ENCODE assay signal across 31 cellular contexts in the genomic region with DNA sequence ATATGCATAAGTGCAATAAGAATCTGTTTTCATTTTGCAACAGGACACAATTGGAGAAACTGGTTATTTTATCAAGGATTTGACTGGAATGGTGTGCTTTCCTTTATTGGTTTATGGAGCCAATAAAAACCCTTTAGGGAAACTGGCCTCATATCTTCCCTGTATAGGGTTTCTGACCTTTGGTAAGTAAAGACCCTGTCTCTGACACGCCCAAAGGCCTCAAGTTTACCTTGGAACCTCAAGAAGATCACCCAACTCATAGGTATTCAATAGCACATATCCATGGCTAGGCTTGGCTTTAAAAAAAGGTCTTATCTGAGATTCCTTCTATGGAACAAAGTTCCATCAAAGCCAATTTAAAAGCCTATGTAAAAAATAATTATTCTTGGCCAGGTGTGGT. TPM values are rescaled to one million over a fixed set of nuclear protein-coding genes. Genes with fewer than 3 reads are reported as not detected.
"Had no signal": no experiment of that assay in that cellular context is flagged by ENCODE, and none has a peak within 500 bp of the region (broad histone marks: within the 10 kb centered on the region; RNA-seq: fewer than 3 reads in every experiment).

No MANE protein-coding gene starts in this region.

- H3K27ac ChIP-seq: neural progenitor cell, ovary, parathyroid adenoma, psoas muscle, right lobe of liver, sigmoid colon, spleen, suprapubic skin, testis, tibial artery, upper lobe of left lung, vagina had no signal

- H3K4me1 Mint-ChIP-seq: natural killer cell had no signal

- ATAC-seq: natural killer cell; psoas muscle; right cardiac atrium; right lobe of liver; stimulated activated memory B cell treated with anti-CD40 and anti-IgM and Interleukin-4, amounts not matched to agents 10 μg/mL and 1 μg/mL and 100 μg/mL, for 72 hours; stimulated activated naive CD8-positive, alpha-beta T cell treated with anti-CD3 and anti-CD28 coated beads, Interleukin-15, amount 100 ng/mL, for 72 hours; stimulated activated naive CD8-positive, alpha-beta T cell treated with anti-CD3 and anti-CD28 coated beads, Interleukin-15, Interleukin-2, amounts not matched to agents 100 U/mL and 50 U/mL, for 24 hours had no signal

- H3K27ac Mint-ChIP-seq: natural killer cell; nephron; neural progenitor cell; progenitor cell of endocrine pancreas; stimulated activated memory B cell treated with anti-CD40 and anti-IgM and Interleukin-4, amounts not matched to agents 10 μg/mL and 1 μg/mL and 100 μg/mL, for 72 hours; stimulated activated naive CD8-positive, alpha-beta T cell treated with anti-CD3 and anti-CD28 coated beads, Interleukin-15, amount 100 ng/mL, for 72 hours had no signal

- H3K4me3 Mint-ChIP-seq: natural killer cell; nephron; neural progenitor cell; stimulated activated memory B cell treated with anti-CD40 and anti-IgM and Interleukin-4, amounts not matched to agents 10 μg/mL and 1 μg/mL and 100 μg/mL, for 72 hours; stimulated activated naive CD8-positive, alpha-beta T cell treated with anti-CD3 and anti-CD28 coated beads, Interleukin-15, amount 100 ng/mL, for 72 hours had no signal

- H3K9me3 ChIP-seq: ovary, psoas muscle, right lobe of liver, sigmoid colon, suprapubic skin, testis, tibial artery, upper lobe of left lung, vagina had no signal

- H3K9me3 Mint-ChIP-seq: natural killer cell had no signal

- DNase-seq: natural killer cell; occipital lobe; psoas muscle; right cardiac atrium; right lobe of liver; sigmoid colon; spleen; stimulated activated CD4-positive, alpha-beta T cell treated with anti-CD3 and anti-CD28 coated beads, Interleukin-12 subunit alpha, Interleukin-12 subunit beta, amount 100 ng/mL, for 4 hours; stimulated activated CD4-positive, alpha-beta T cell treated with anti-CD3 and anti-CD28 coated beads, Interleukin-1b, Interleukin-23, amount 100 ng/mL, for 48 hours; stimulated activated CD4-positive, alpha-beta T cell treated with anti-CD3 and anti-CD28 coated beads, Interleukin-4, amount 100 ng/mL, for 1 hour; stimulated activated CD4-positive, alpha-beta T cell treated with anti-CD3 and anti-CD28 coated beads, Interleukin-4, amount 100 ng/mL, for 4 hours; stimulated activated CD8-positive, alpha-beta memory T cell treated with anti-CD3 and anti-CD28 coated beads, Interleukin-4, amount 100 ng/mL, for 48 hours; stimulated activated naive CD4-positive, alpha-beta T cell; stimulated activated naive CD8-positive, alpha-beta T cell treated with anti-CD3 and anti-CD28 coated beads, Interleukin-15, amount 100 ng/mL, for 72 hours; stimulated activated naive CD8-positive, alpha-beta T cell treated with anti-CD3 and anti-CD28 coated beads, Interleukin-15, Interleukin-2, amounts not matched to agents 100 U/mL and 50 U/mL, for 24 hours; substantia nigra; testis; tibial artery; transverse colon; upper lobe of left lung had no signal

- H2AFZ ChIP-seq: neural progenitor cell, parathyroid adenoma had no signal

- H3K27me3 Mint-ChIP-seq: progenitor cell of endocrine pancreas; stimulated activated memory B cell treated with anti-CD40 and anti-IgM and Interleukin-4, amounts not matched to agents 10 μg/mL and 1 μg/mL and 100 μg/mL, for 72 hours; stimulated activated naive CD8-positive, alpha-beta T cell treated with anti-CD3 and anti-CD28 coated beads, Interleukin-15, amount 100 ng/mL, for 72 hours had no signal

- H3K4me3 ChIP-seq: neural progenitor cell, ovary, psoas muscle, right lobe of liver, sigmoid colon, smooth muscle cell, spleen, suprapubic skin, testis, tibial artery, transverse colon, upper lobe of left lung, vagina had no signal

- H3K79me2 ChIP-seq: parathyroid adenoma had no signal

- H3K4me2 ChIP-seq: neural progenitor cell, smooth muscle cell had no signal

- H3K27me3 ChIP-seq: neural progenitor cell, ovary, right lobe of liver, sigmoid colon, spleen, suprapubic skin, testis, tibial artery, transverse colon, upper lobe of left lung, vagina had no signal

- H3K36me3 ChIP-seq: ovary, transverse colon, upper lobe of left lung, vagina had no signal

- H3K36me3 Mint-ChIP-seq: natural killer cell had no signal

- H3K4me1 ChIP-seq: parathyroid adenoma, psoas muscle, suprapubic skin, testis, transverse colon, upper lobe of left lung, vagina had no signal

RNA-seq across cellular contexts. Expression of a gene that starts 11.2 kb away (rescaled TPM):
- polyA plus RNA-seq: neural cell had no signal

RNA-seq across cellular contexts. Expression of a gene that starts 17.3 kb away (rescaled TPM):
- total RNA-seq: occipital lobe, osteoblast, smooth muscle cell had no signal
- polyA plus RNA-seq: neural cell had no signal
